Comparison of ENCODE assay signal across 12 cellular contexts in genomic region chr3:9452417-9452816, GRCh38. TPM values are rescaled to one million over a fixed set of nuclear protein-coding genes. Genes with fewer than 3 reads are reported as not detected.
DNase-seq lines count a peak whose midpoint lies in the region; ATAC-seq and TF ChIP-seq lines count a peak whose summit lies in the region.
"Had no signal": no experiment of that assay in that cellular context is flagged by ENCODE, and none has a peak within 500 bp of the region (broad histone marks: within the 10 kb centered on the region; RNA-seq: fewer than 3 reads in every experiment).

No MANE protein-coding gene starts in this region.

- DNase-seq in activated naive CD4-positive, alpha-beta T cell (lab: John Stamatoyannopoulos, UW), result no peak
- peak; percentile 31 for DNase-seq in activated CD8-positive, alpha-beta T cell treated with anti-CD3 and anti-CD28 coated beads, Interleukin-2, amount 10 ng/mL, durations not matched to agents 7 days and 5 days
- DNase-seq in fibroblast of lung (ENCODE audit: low read depth in 2 of 2) (peak in 1 of 2 donors; percentile 34), occipital lobe (lab: John Stamatoyannopoulos, UW) (no peak)
- DNase-seq: body of pancreas, NCI-H1930 had no signal

- no peak overlapping the region for H3K4me3 Mint-ChIP-seq in activated naive CD4-positive, alpha-beta T cell treated with anti-CD3 and anti-CD28 coated beads, Interleukin-2, amount 50 U/mL, for 24 hours
- peak overlapping the region; percentile 48 for H3K4me3 Mint-ChIP-seq in activated CD8-positive, alpha-beta T cell treated with anti-CD3 and anti-CD28 coated beads, Interleukin-2, amount 10 ng/mL, durations not matched to agents 7 days and 5 days
- H3K4me3 Mint-ChIP-seq in stimulated activated memory B cell treated with anti-CD40 and anti-IgM and Interleukin-4, amounts not matched to agents 10 μg/mL and 1 μg/mL and 100 μg/mL, for 72 hours, result no peak overlapping the region

- H3K9me3 Mint-ChIP-seq in activated naive CD4-positive, alpha-beta T cell treated with anti-CD3 and anti-CD28 coated beads, Interleukin-2, amount 50 U/mL, for 24 hours, result no peaks in the 10 kb centered on the region
- H3K9me3 Mint-ChIP-seq in activated CD8-positive, alpha-beta T cell treated with anti-CD3 and anti-CD28 coated beads, Interleukin-2, amount 10 ng/mL, durations not matched to agents 7 days and 5 days (ENCODE audit: insufficient read depth), result no peaks in the 10 kb centered on the region
- no peaks in the 10 kb centered on the region for H3K9me3 Mint-ChIP-seq in stimulated activated memory B cell treated with anti-CD40 and anti-IgM and Interleukin-4, amounts not matched to agents 10 μg/mL and 1 μg/mL and 100 μg/mL, for 72 hours

- no peaks in the 10 kb centered on the region for H4K20me1 ChIP-seq in fibroblast of lung (ENCODE audit: control insufficient read depth, extremely low read depth, insufficient read depth, low read length)

- H3K9me3 ChIP-seq in fibroblast of lung (ENCODE audit: control insufficient read depth, insufficient read depth, low read depth, low read length), result no peaks in the 10 kb centered on the region
- H3K9me3 ChIP-seq: body of pancreas had no signal

- peaks cover 22% of the 10 kb centered on the region for H3K79me2 ChIP-seq in fibroblast of lung (ENCODE audit: control insufficient read depth, insufficient read depth, low read length)

- H3K4me2 ChIP-seq in fibroblast of lung (ENCODE audit: extremely low read depth, insufficient read depth, low read length), result no peak overlapping the region

- H3K27me3 Mint-ChIP-seq in activated naive CD4-positive, alpha-beta T cell treated with anti-CD3 and anti-CD28 coated beads, Interleukin-2, amount 50 U/mL, for 24 hours, result no peaks in the 10 kb centered on the region
- no peaks in the 10 kb centered on the region for H3K27me3 Mint-ChIP-seq in activated CD8-positive, alpha-beta T cell treated with anti-CD3 and anti-CD28 coated beads, Interleukin-2, amount 10 ng/mL, durations not matched to agents 7 days and 5 days (ENCODE audit: low read depth)
- H3K27me3 Mint-ChIP-seq in stimulated activated memory B cell treated with anti-CD40 and anti-IgM and Interleukin-4, amounts not matched to agents 10 μg/mL and 1 μg/mL and 100 μg/mL, for 72 hours, result no peaks in the 10 kb centered on the region

- no peak overlapping the region for H3K9ac ChIP-seq in fibroblast of lung (ENCODE audit: insufficient read depth, low read length)

- POLR2A ChIA-PET in activated CD8-positive, alpha-beta T cell treated with anti-CD3 and anti-CD28 coated beads, Interleukin-2, amount 10 ng/mL, durations not matched to agents 7 days and 5 days (lab: Charles Lee), result interaction anchor here (1.8 to 2.0 kb wide), 2 partner anchors 56 to 89 kb away, joined by 8 to 20 read pairs; partner anchors contain the start of genes SETD5 and THUMPD3

- peaks cover 26% of the 10 kb centered on the region for H3K4me1 Mint-ChIP-seq in activated naive CD4-positive, alpha-beta T cell treated with anti-CD3 and anti-CD28 coated beads, Interleukin-2, amount 50 U/mL, for 24 hours
- H3K4me1 Mint-ChIP-seq in activated CD8-positive, alpha-beta T cell treated with anti-CD3 and anti-CD28 coated beads, Interleukin-2, amount 10 ng/mL, durations not matched to agents 7 days and 5 days (ENCODE audit: low read depth), result peaks cover 36% of the 10 kb centered on the region
- H3K4me1 Mint-ChIP-seq in stimulated activated memory B cell treated with anti-CD40 and anti-IgM and Interleukin-4, amounts not matched to agents 10 μg/mL and 1 μg/mL and 100 μg/mL, for 72 hours, result peaks cover 5% of the 10 kb centered on the region

- peaks cover 21% of the 10 kb centered on the region for H3K36me3 Mint-ChIP-seq in activated naive CD4-positive, alpha-beta T cell treated with anti-CD3 and anti-CD28 coated beads, Interleukin-2, amount 50 U/mL, for 24 hours
- peaks cover 55% of the 10 kb centered on the region for H3K36me3 Mint-ChIP-seq in activated CD8-positive, alpha-beta T cell treated with anti-CD3 and anti-CD28 coated beads, Interleukin-2, amount 10 ng/mL, durations not matched to agents 7 days and 5 days (ENCODE audit: low read depth)
- peaks cover 47% of the 10 kb centered on the region for H3K36me3 Mint-ChIP-seq in stimulated activated memory B cell treated with anti-CD40 and anti-IgM and Interleukin-4, amounts not matched to agents 10 μg/mL and 1 μg/mL and 100 μg/mL, for 72 hours

- H3K27ac ChIP-seq in fibroblast of lung (ENCODE audit: insufficient read depth, low read length), result peak overlapping the region; percentile 34
- H3K27ac ChIP-seq: C4-2B had no signal

- no peaks in the 10 kb centered on the region for H3K4me1 ChIP-seq in fibroblast of lung (ENCODE audit: control insufficient read depth, extremely low read depth, insufficient read depth, low read length)
- H3K4me1 ChIP-seq: body of pancreas had no signal

- no peak overlapping the region for H3K4me3 ChIP-seq in fibroblast of lung (replicated peaks in 1 of 4; ENCODE audit: control extremely low read depth in 1 of 4, insufficient read depth in 1 of 4, low read depth in 3 of 4, low read length in 4 of 4)
- H3K4me3 ChIP-seq: body of pancreas had no signal

- H3K27ac Mint-ChIP-seq in activated naive CD4-positive, alpha-beta T cell treated with anti-CD3 and anti-CD28 coated beads, Interleukin-2, amount 50 U/mL, for 24 hours, result peak overlapping the region; percentile 83
- peak overlapping the region; percentile 89 for H3K27ac Mint-ChIP-seq in activated CD8-positive, alpha-beta T cell treated with anti-CD3 and anti-CD28 coated beads, Interleukin-2, amount 10 ng/mL, durations not matched to agents 7 days and 5 days
- peak overlapping the region; percentile 49 for H3K27ac Mint-ChIP-seq in stimulated activated memory B cell treated with anti-CD40 and anti-IgM and Interleukin-4, amounts not matched to agents 10 μg/mL and 1 μg/mL and 100 μg/mL, for 72 hours

- ATAC-seq in activated CD8-positive, alpha-beta T cell treated with anti-CD3 and anti-CD28 coated beads, Interleukin-2, amount 10 ng/mL, durations not matched to agents 7 days and 5 days, result peak; percentile 53
- no peak for ATAC-seq in stimulated activated memory B cell treated with anti-CD40 and anti-IgM and Interleukin-4, amounts not matched to agents 10 μg/mL and 1 μg/mL and 100 μg/mL, for 72 hours
- ATAC-seq in HG03139 (IDR thresholded peaks at IDR 0.05; ENCODE audit: unreplicated experiment) (no peak), HG03521 (IDR thresholded peaks at IDR 0.05; ENCODE audit: unreplicated experiment) (no peak)
- ATAC-seq: body of pancreas, HepG2 had no signal

- CTCF ChIA-PET in activated CD8-positive, alpha-beta T cell treated with anti-CD3 and anti-CD28 coated beads, Interleukin-2, amount 10 ng/mL, durations not matched to agents 7 days and 5 days (lab: Charles Lee), result interaction anchor here (1.1 to 3.5 kb wide), 6 partner anchors 13 to 99 kb away, joined by 3 to 32 read pairs (median 5); no protein-coding TSS in a partner anchor

- no peak for TF ChIP-seq CTCF in fibroblast of lung (conservative IDR thresholded peaks at IDR 0.05 in 1 of 2, IDR thresholded peaks at IDR 0.05 in 1 of 2; ENCODE audit: low read depth in 1 of 2, low read length in 2 of 2)

- no peak overlapping the region for H2AFZ ChIP-seq in fibroblast of lung (ENCODE audit: low read length)

- H3K36me3 ChIP-seq in fibroblast of lung (ENCODE audit: control insufficient read depth, insufficient read depth, low read length), result peaks cover 23% of the 10 kb centered on the region

- H3K27me3 ChIP-seq in fibroblast of lung (ENCODE audit: control insufficient read depth, insufficient read depth, low read length), result no peaks in the 10 kb centered on the region
- H3K27me3 ChIP-seq: body of pancreas had no signal

RNA-seq across cellular contexts. Expression of gene SETD5, which starts 55.0 kb away (rescaled TPM):
- 100 to 1,000 TPM; 122 to 126 TPM for total RNA-seq in activated CD8-positive, alpha-beta T cell treated with anti-CD3 and anti-CD28 coated beads, Interleukin-2, amount 10 ng/mL, durations not matched to agents 7 days and 5 days
- 29.8 and 53.7 TPM in 2 replicates for total RNA-seq in fibroblast of lung
- polyA plus RNA-seq in fibroblast of lung, result 39.5 and 62.5 TPM in 2 replicates
- polyA plus RNA-seq in fibroblast of lung (2012), result 26.6 and 49.8 TPM in 2 replicates
- polyA minus RNA-seq in fibroblast of lung (ENCODE audit: low replicate concordance), result 75.8 and 88.6 TPM in 2 replicates
- total RNA-seq in occipital lobe, result 38.1 TPM
